Comparison of ENCODE assay signal across 23 cellular contexts in the genomic region with DNA sequence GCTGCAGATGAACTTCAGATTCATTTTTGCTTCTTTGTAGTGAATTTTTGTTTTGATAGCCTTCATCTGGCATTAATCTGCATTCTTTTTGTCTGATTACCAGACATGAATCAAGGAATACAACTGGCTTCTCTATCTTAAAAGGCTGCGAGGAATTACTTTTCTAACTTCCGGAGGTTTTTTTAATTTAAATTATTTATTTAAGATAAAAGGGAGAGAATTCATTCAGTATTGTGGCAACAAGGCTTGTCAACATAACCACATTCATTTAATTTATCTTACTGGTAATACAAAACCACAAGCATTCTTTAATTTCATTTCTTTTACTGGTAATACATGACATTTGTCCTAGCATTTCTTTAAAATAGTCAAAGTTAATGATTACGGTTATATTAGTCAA. TPM values are rescaled to one million over a fixed set of nuclear protein-coding genes. Genes with fewer than 3 reads are reported as not detected.
"Had no signal": no experiment of that assay in that cellular context is flagged by ENCODE, and none has a peak within 500 bp of the region (broad histone marks: within the 10 kb centered on the region; RNA-seq: fewer than 3 reads in every experiment).

No MANE protein-coding gene starts in this region.

- ATAC-seq: activated naive CD4-positive, alpha-beta T cell treated with anti-CD3 and anti-CD28 coated beads, Interleukin-2, amount 50 U/mL, for 72 hours; activated naive CD8-positive, alpha-beta T cell treated with anti-CD3 and anti-CD28 coated beads, Interleukin-2, amount 50 U/mL, for 24 hours; activated T-cell treated with anti-CD3 and anti-CD28 coated beads, Interleukin-2, amount 50 U/mL, for 4 hours; Panc1; Right ventricle myocardium inferior had no signal

- DNase-seq: activated CD4-positive, alpha-beta memory T cell treated with anti-CD3 and anti-CD28 coated beads for 36 hours; activated CD4-positive, alpha-beta T cell treated with anti-CD3 and anti-CD28 coated beads for 1 hour; activated CD4-positive, alpha-beta T cell treated with anti-CD3 and anti-CD28 coated beads, Interleukin-2, amount 10 ng/mL, durations not matched to agents 24 days and 14 days; activated CD8-positive, alpha-beta memory T cell treated with anti-CD3 and anti-CD28 coated beads for 24 hours; activated effector memory CD4-positive, alpha-beta T cell treated with anti-CD3 and anti-CD28 coated beads, Interleukin-2, amount 50 U/mL, for 16 hours; activated naive CD4-positive, alpha-beta T cell treated with Interleukin-2 at 50 U/mL for 16 hours; activated naive CD8-positive, alpha-beta T cell treated with anti-CD3 and anti-CD28 coated beads, Interleukin-2, amount 50 U/mL, for 24 hours; activated T-cell treated with anti-CD3 and anti-CD28 coated beads, Interleukin-2, amount 50 U/mL, for 4 hours; cerebellar nuclear complex; Kasumi-1; KBM-7; NCI-H1105 treated with DMSO at 0.1 percent for 48 hours; NCI-H1436 treated with DMSO at 0.1 percent for 48 hours; NCI-H187; NCI-H2081; NCI-H510A treated with DMSO at 0.1 percent for 48 hours; NCI-H69; NK-92 treated with Interleukin-12 subunit alpha and Interleukin-12 subunit beta, amount 100 ng/mL, for 24 hours; OCI-M1; RPMI8226 had no signal

RNA-seq across cellular contexts. Expression of a gene that starts 36.0 kb away (rescaled TPM):
- total RNA-seq: activated CD4-positive, alpha-beta memory T cell treated with anti-CD3 and anti-CD28 coated beads for 36 hours; activated CD4-positive, alpha-beta T cell treated with anti-CD3 and anti-CD28 coated beads, Interleukin-2, amount 10 ng/mL, durations not matched to agents 24 days and 14 days; activated naive CD4-positive, alpha-beta T cell treated with anti-CD3 and anti-CD28 coated beads, Interleukin-2, amount 50 U/mL, for 72 hours; activated T-cell treated with anti-CD3 and anti-CD28 coated beads, Interleukin-2, amount 50 U/mL, for 4 hours had no signal
